In genomic region chr5:160452721-160453263, GRCh38 we compare ENCODE assay signal across 10 cellular contexts.
"Had no signal": no experiment of that assay in that cellular context is flagged by ENCODE, and none has a peak within 500 bp of the region (broad histone marks: within the 10 kb centered on the region; RNA-seq: fewer than 3 reads in every experiment).

No MANE protein-coding gene starts in this region.

- H3K9me3 ChIP-seq: gastroesophageal sphincter, uterus had no signal

- DNase-seq: activated CD4-positive, alpha-beta T cell treated with anti-CD3 and anti-CD28 coated beads for 36 hours; activated naive CD4-positive, alpha-beta T cell treated with Interleukin-2 at 50 U/mL for 16 hours; activated naive CD8-positive, alpha-beta T cell treated with anti-CD3 and anti-CD28 coated beads, Interleukin-2, amount 50 U/mL, for 24 hours; left ventricle myocardium superior; stimulated activated CD4-positive, alpha-beta T cell treated with anti-CD3 and anti-CD28 coated beads, Interleukin-4, amount 100 ng/mL, for 24 hours; uterus had no signal

- H3K27ac ChIP-seq: gastroesophageal sphincter, uterus, VCaP had no signal

- ATAC-seq: activated CD4-positive, alpha-beta T cell treated with anti-CD3 and anti-CD28 coated beads for 36 hours; activated naive CD8-positive, alpha-beta T cell treated with anti-CD3 and anti-CD28 coated beads, Interleukin-2, amount 50 U/mL, for 24 hours; gastroesophageal sphincter; left ventricle myocardium superior had no signal

- H3K4me1 ChIP-seq: gastroesophageal sphincter, uterus had no signal

- H3K4me3 ChIP-seq: gastroesophageal sphincter, uterus had no signal

- H3K36me3 ChIP-seq: gastroesophageal sphincter, uterus had no signal

- H3K27me3 ChIP-seq: uterus had no signal

- FAIRE-seq: astrocyte, keratinocyte had no signal
